In the genomic region with DNA sequence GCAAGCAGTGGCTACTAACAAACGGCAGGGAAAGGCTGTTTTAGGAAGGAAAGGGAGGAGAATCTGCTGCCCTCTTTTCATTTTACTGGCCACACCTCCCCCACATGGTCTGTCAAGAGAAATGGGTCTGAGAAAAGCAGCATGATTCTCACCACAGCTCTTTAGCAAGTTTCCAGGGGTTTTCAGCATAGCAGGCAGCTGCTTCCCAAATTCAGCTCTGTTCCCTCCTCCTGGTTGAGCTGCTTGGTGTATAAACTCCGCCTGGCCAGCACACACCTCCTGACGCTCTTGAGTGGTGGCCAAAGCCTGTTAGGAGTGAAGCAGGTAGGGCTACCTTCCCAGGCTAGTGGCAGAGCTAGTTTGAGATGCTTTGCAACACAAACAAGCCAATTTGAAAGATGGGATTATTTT, we compare ENCODE assay signal across 10 cellular contexts.
DNase-seq lines count a peak whose midpoint lies in the region; ATAC-seq and TF ChIP-seq lines count a peak whose summit lies in the region.
"Had no signal": no experiment of that assay in that cellular context is flagged by ENCODE, and none has a peak within 500 bp of the region (broad histone marks: within the 10 kb centered on the region; RNA-seq: fewer than 3 reads in every experiment).

No MANE protein-coding gene starts in this region.

- no peak overlapping the region for H3K4me3 ChIP-seq in RWPE2 (ENCODE audit: severe bottlenecking)
- H3K4me3 ChIP-seq in heart left ventricle: peak overlapping the region in 10 of 12 donors; percentile 4 to 58 (median 46)
- H3K4me3 ChIP-seq in prostate gland: peak overlapping the region; percentile 27 to 35
- H3K4me3 ChIP-seq: MG63 had no signal

- H3K4me1 ChIP-seq in RWPE2 (ENCODE audit: insufficient read depth, poor library complexity, severe bottlenecking) (no peaks in the 10 kb centered on the region), heart left ventricle (peaks cover 0 to 18% (median 9%) of the 10 kb centered on the region in 12 donors), prostate gland (replicated peaks) (peaks cover 3% of the 10 kb centered on the region)

- H3K36me3 Mint-ChIP-seq in natural killer cell treated with Interleukin-12 subunit alpha and Interleukin-12 subunit beta and Interleukin-15 and Interleukin-18, amount 100 ng/mL, for 72 hours: no peaks in the 10 kb centered on the region

- intact Hi-C loops in heart left ventricle (cut with DNase I) (loop anchor here (2.0 to 10.0 kb wide), 7 partner anchors 80 to 437 kb away; partner anchors contain the start of gene CCDC90B (in 1 of the 10)), prostate gland (cut with DNase I) (loop anchor here (2.0 kb wide), 1 partner anchor 432 kb away; no protein-coding TSS in a partner anchor)

- no peak overlapping the region for H3K27ac ChIP-seq in RWPE2 (ENCODE audit: poor library complexity, severe bottlenecking)
- peak overlapping the region in 5 of 12 donors; percentile 11 to 52 (median 15) for H3K27ac ChIP-seq in heart left ventricle
- H3K27ac ChIP-seq in prostate gland: peak overlapping the region; percentile 68 to 74

- H3K9me3 ChIP-seq in RWPE2 (ENCODE audit: severe bottlenecking) (no peaks in the 10 kb centered on the region), heart left ventricle (no peaks in the 10 kb centered on the region), prostate gland (no peaks in the 10 kb centered on the region)
- H3K9me3 ChIP-seq: MG63 had no signal

- H3K27me3 ChIP-seq in RWPE2 (ENCODE audit: insufficient read depth, poor library complexity, severe bottlenecking) (no peaks in the 10 kb centered on the region), heart left ventricle (no peaks in the 10 kb centered on the region), prostate gland (replicated peaks; ENCODE audit: insufficient read depth) (no peaks in the 10 kb centered on the region)

- WGBS in heart left ventricle, 4 donors: 0 to 3% (median 1%) methylated on average over 3 of the region's 3 CpGs
- WGBS in prostate gland: 2% methylated on average over 3 of the region's 3 CpGs

- peak; percentile 89 for DNase-seq in ELF-1 (ENCODE audit: low read depth, low spot score)
- no peak for DNase-seq in RWPE2 (ENCODE audit: low spot score)
- no peak for DNase-seq in heart left ventricle
- DNase-seq in prostate gland (ENCODE audit: low spot score): peak; percentile 80
- no peak for DNase-seq in natural killer cell treated with Interleukin-12 subunit alpha and Interleukin-12 subunit beta and Interleukin-15 and Interleukin-18, amount 100 ng/mL, for 72 hours (ENCODE audit: low spot score)
- DNase-seq: MG63; stimulated activated CD4-positive, alpha-beta T cell treated with anti-CD3 and anti-CD28 coated beads, Interleukin-4, amount 100 ng/mL, for 4 hours had no signal

- peaks cover 2% of the 10 kb centered on the region for H3K9me3 Mint-ChIP-seq in natural killer cell treated with Interleukin-12 subunit alpha and Interleukin-12 subunit beta and Interleukin-15 and Interleukin-18, amount 100 ng/mL, for 72 hours

- no peak overlapping the region for H3K27ac Mint-ChIP-seq in natural killer cell treated with Interleukin-12 subunit alpha and Interleukin-12 subunit beta and Interleukin-15 and Interleukin-18, amount 100 ng/mL, for 72 hours

- TF ChIP-seq POLR2A in heart left ventricle (IDR thresholded peaks at IDR 0.05) (no peak), prostate gland (IDR thresholded peaks at IDR 0.05) (no peak)

- H3K36me3 ChIP-seq in RWPE2 (ENCODE audit: low read depth): no peaks in the 10 kb centered on the region
- no peaks in the 10 kb centered on the region for H3K36me3 ChIP-seq in heart left ventricle
- no peaks in the 10 kb centered on the region for H3K36me3 ChIP-seq in prostate gland
- H3K36me3 ChIP-seq: MG63 had no signal

- H3K4me3 Mint-ChIP-seq in natural killer cell treated with Interleukin-12 subunit alpha and Interleukin-12 subunit beta and Interleukin-15 and Interleukin-18, amount 100 ng/mL, for 72 hours: no peak overlapping the region

- TF ChIP-seq CTCF in RWPE2 (IDR thresholded peaks at IDR 0.05; ENCODE audit: poor library complexity, severe bottlenecking) (no peak), heart left ventricle (IDR thresholded peaks at IDR 0.05) (no peak), prostate gland (IDR thresholded peaks at IDR 0.05) (peak in 1 of 4 experiments; percentile 1)

- H3K27me3 Mint-ChIP-seq in natural killer cell treated with Interleukin-12 subunit alpha and Interleukin-12 subunit beta and Interleukin-15 and Interleukin-18, amount 100 ng/mL, for 72 hours: peaks cover 6 to 7% of the 10 kb centered on the region in 2 donors

- H3K4me1 Mint-ChIP-seq in natural killer cell treated with Interleukin-12 subunit alpha and Interleukin-12 subunit beta and Interleukin-15 and Interleukin-18, amount 100 ng/mL, for 72 hours (ENCODE audit: low read depth in 2 of 2): peaks cover 0 to 4% of the 10 kb centered on the region in 2 donors

- peak; percentile 59 for ATAC-seq in RWPE2 (ENCODE audit: low read depth)
- ATAC-seq in heart left ventricle: peak in 3 of 4 donors; percentile 52 to 78 (median 68)
- ATAC-seq in natural killer cell treated with Interleukin-12 subunit alpha and Interleukin-12 subunit beta and Interleukin-15 and Interleukin-18, amount 100 ng/mL, for 72 hours: no peak
- no peak for ATAC-seq in HG02678 (IDR thresholded peaks at IDR 0.05; ENCODE audit: unreplicated experiment)
- no peak for ATAC-seq in HG02885 (IDR thresholded peaks at IDR 0.05; ENCODE audit: poor library complexity, unreplicated experiment)
- no peak for ATAC-seq in HG02938 (IDR thresholded peaks at IDR 0.05; ENCODE audit: unreplicated experiment)

Comparison
In these comparisons a context has a peak if more than half of its experiments do, and no peak if none do; other contexts are left out.
1. DNase-seq: peak in ELF-1 (single experiment) and prostate gland (single experiment); none in RWPE2 (single experiment), heart left ventricle (0 of 5) and natural killer cell treated with Interleukin-12 subunit alpha and Interleukin-12 subunit beta and Interleukin-15 and Interleukin-18, amount 100 ng/mL, for 72 hours (single experiment).
2. ATAC-seq: peak in RWPE2 (single experiment) and heart left ventricle (3 of 4); none in natural killer cell treated with Interleukin-12 subunit alpha and Interleukin-12 subunit beta and Interleukin-15 and Interleukin-18, amount 100 ng/mL, for 72 hours (0 of 2), HG02678 (single experiment), HG02885 (single experiment) and HG02938 (single experiment).